Comparison of ENCODE assay signal across 13 cellular contexts in genomic region chr20:4063631-4064030, GRCh38. TPM values are rescaled to one million over a fixed set of nuclear protein-coding genes. Genes with fewer than 3 reads are reported as not detected.
DNase-seq lines count a peak whose midpoint lies in the region; ATAC-seq, FAIRE-seq and TF ChIP-seq lines count a peak whose summit lies in the region.
"Had no signal": no experiment of that assay in that cellular context is flagged by ENCODE, and none has a peak within 500 bp of the region (broad histone marks: within the 10 kb centered on the region; RNA-seq: fewer than 3 reads in every experiment).

No MANE protein-coding gene starts in this region.

- no peaks in the 10 kb centered on the region for H3K9me1 ChIP-seq in keratinocyte (ENCODE audit: control insufficient read depth, extremely low read depth, insufficient read depth, low read length)

- TF ChIP-seq RAD21 in HCT116 (IDR thresholded peaks at IDR 0.05; ENCODE audit: low read depth) = no peak

- intact Hi-C loops in HCT116 (cut with micrococcal nuclease) = no loop called here
- intact Hi-C loops in stomach (cut with DNase I; ENCODE audit: low total_unique reads) = no loop called here

- no peaks in the 10 kb centered on the region for H3K27me3 ChIP-seq in HCT116 (ENCODE audit: insufficient read depth, low read length)
- no peaks in the 10 kb centered on the region for H3K27me3 ChIP-seq in astrocyte (ENCODE audit: insufficient read depth, low read length)
- no peaks in the 10 kb centered on the region for H3K27me3 ChIP-seq in keratinocyte (ENCODE audit: control insufficient read depth, extremely low read depth, insufficient read depth, low read length)
- no peaks in the 10 kb centered on the region for H3K27me3 ChIP-seq in stomach

- no peak for FAIRE-seq in astrocyte (lab: Jason Lieb, UNC)
- FAIRE-seq in keratinocyte (lab: Jason Lieb, UNC) = no peak

- H3K27me3 Mint-ChIP-seq in astrocyte (ENCODE audit: low read depth, unreplicated experiment) = peaks cover 3% of the 10 kb centered on the region

- no peak overlapping the region for H3K27ac Mint-ChIP-seq in astrocyte (ENCODE audit: unreplicated experiment)

- dilution Hi-C loops in keratinocyte (cut with MboI; ENCODE audit: extremely low pct_ligation_motif_present, low sequenced_read_pairs) = no loop called here

- no peak overlapping the region for H3K27ac ChIP-seq in HCT116 (ENCODE audit: low read depth, low read length)
- peak overlapping the region; percentile 78 for H3K27ac ChIP-seq in astrocyte (ENCODE audit: low read depth, low read length)
- H3K27ac ChIP-seq in keratinocyte (ENCODE audit: control insufficient read depth, insufficient read depth, low read length) = no peak overlapping the region
- H3K27ac ChIP-seq in stomach = peak overlapping the region; percentile 5 to 88 (median 79)

- H3K9ac ChIP-seq in HCT116 (ENCODE audit: low read length) = no peak overlapping the region
- H3K9ac ChIP-seq in astrocyte (ENCODE audit: low read length) = peak overlapping the region; percentile 57
- no peak overlapping the region for H3K9ac ChIP-seq in keratinocyte (ENCODE audit: control insufficient read depth, extremely low read depth, insufficient read depth, low read length)

- TF ChIP-seq POLR2A in HCT116 (IDR thresholded peaks at IDR 0.05; ENCODE audit: borderline replicate concordance, extremely low read depth, insufficient read depth, insufficient read length) = no peak
- no peak for TF ChIP-seq POLR2A in stomach (IDR thresholded peaks at IDR 0.05)

- BruUV-seq in HCT116 (replicated peaks; lab: Mats Ljungman, UMichigan) = no TSS peak

- no peaks in the 10 kb centered on the region for H3K9me2 ChIP-seq in HCT116 (ENCODE audit: insufficient read depth)

- ATAC-seq in HCT116 (no peak), HG02798 (IDR thresholded peaks at IDR 0.05; ENCODE audit: poor library complexity, unreplicated experiment) (no peak), GM18861 (IDR thresholded peaks at IDR 0.05; ENCODE audit: unreplicated experiment) (no peak)

- CTCF ChIA-PET in HCT116 (lab: Charles Lee) = no interaction called here

- H3K4me3 ChIP-seq in HCT116 (replicated peaks in 1 of 2; ENCODE audit: low read depth in 1 of 2, low read length in 2 of 2) = no peak overlapping the region
- no peak overlapping the region for H3K4me3 ChIP-seq in astrocyte (ENCODE audit: insufficient read depth, low read depth, low read length)
- no peak overlapping the region for H3K4me3 ChIP-seq in keratinocyte (ENCODE audit: control insufficient read depth in 2 of 3, extremely low read depth in 1 of 3, insufficient read depth in 2 of 3, low read depth in 1 of 3, low read length in 3 of 3)
- no peak overlapping the region for H3K4me3 ChIP-seq in stomach

- H3K9me3 Mint-ChIP-seq in astrocyte (ENCODE audit: unreplicated experiment) = peaks cover 11% of the 10 kb centered on the region
- H3K9me3 Mint-ChIP-seq: H9 had no signal

- H3K9me3 ChIP-seq in HCT116 (ENCODE audit: control insufficient read depth in 1 of 2, insufficient read depth in 1 of 2, low read depth in 1 of 2, low read length in 2 of 2) = no peaks in the 10 kb centered on the region
- no peaks in the 10 kb centered on the region for H3K9me3 ChIP-seq in astrocyte (ENCODE audit: insufficient read depth, low read depth, low read length)
- no peaks in the 10 kb centered on the region for H3K9me3 ChIP-seq in keratinocyte (ENCODE audit: control insufficient read depth, low read depth, low read length)
- no peaks in the 10 kb centered on the region for H3K9me3 ChIP-seq in stomach

- TF ChIP-seq CTCF in HCT116 (IDR thresholded peaks at IDR 0.05 in 2 of 3, conservative IDR thresholded peaks at IDR 0.05 in 1 of 3; ENCODE audit: borderline replicate concordance in 1 of 3, insufficient read depth in 1 of 3, low read depth in 2 of 3, low read length in 2 of 3) = no peak
- no peak for TF ChIP-seq CTCF in astrocyte (IDR thresholded peaks at IDR 0.05; ENCODE audit: insufficient read depth, low read depth, low read length)
- TF ChIP-seq CTCF in keratinocyte (optimal IDR thresholded peaks at IDR 0.05 in 1 of 3, IDR thresholded peaks at IDR 0.05 in 1 of 3, conservative IDR thresholded peaks at IDR 0.05 in 1 of 3; ENCODE audit: extremely low read depth in 1 of 3, insufficient read depth in 2 of 3, low read length in 3 of 3) = no peak
- TF ChIP-seq CTCF in stomach (IDR thresholded peaks at IDR 0.05) = no peak

- 78 to 86% (median 83%) methylated on average over 5 of the region's 5 CpGs for WGBS in stomach, 5 donors

- no peaks in the 10 kb centered on the region for H4K20me1 ChIP-seq in HCT116 (ENCODE audit: insufficient read depth)
- H4K20me1 ChIP-seq in astrocyte (ENCODE audit: insufficient read depth, low read length) = no peaks in the 10 kb centered on the region
- H4K20me1 ChIP-seq in keratinocyte (ENCODE audit: control insufficient read depth, extremely low read depth, insufficient read depth, low read length) = no peaks in the 10 kb centered on the region

- H3K79me2 ChIP-seq in HCT116 (ENCODE audit: insufficient read depth, low read length) (no peaks in the 10 kb centered on the region), astrocyte (ENCODE audit: insufficient read depth, low read length) (no peaks in the 10 kb centered on the region), keratinocyte (ENCODE audit: control insufficient read depth, insufficient read depth, low read length) (no peaks in the 10 kb centered on the region)

- RAD21 ChIA-PET in HCT116 (lab: Charles Lee; ENCODE audit: low non-redundant PET in 1 of 2, low total read pairs in 2 of 2, uncharacterized antibody in 2 of 2, unreplicated experiment in 2 of 2) = no interaction called here

- no peak for DNase-seq in HCT116 (ENCODE audit: low read depth, low spot score)
- DNase-seq in astrocyte (ENCODE audit: low read depth) = peak; percentile 74
- DNase-seq in keratinocyte (ENCODE audit: low read depth, low spot score) = no peak
- DNase-seq in stomach = no peak
- no peak for DNase-seq in RKO (ENCODE audit: low spot score)
- no peak for DNase-seq in T-helper 9 cell
- DNase-seq: activated CD4-positive, alpha-beta T cell treated with anti-CD3 and anti-CD28 coated beads, Interleukin-2, amount 50 U/mL, for 4 hours; DMS79; naive B cell; NCI-H2029 had no signal

- no peak overlapping the region for H3K4me3 Mint-ChIP-seq in astrocyte (ENCODE audit: unreplicated experiment)

- POLR2A ChIA-PET in HCT116 (lab: Charles Lee) = interaction anchor here (1.2 kb wide), 1 partner anchor 9 kb away, joined by 5 read pairs; no protein-coding TSS in a partner anchor

- H3K36me3 ChIP-seq in HCT116 (ENCODE audit: control insufficient read depth in 1 of 2, insufficient read depth in 2 of 2, low read length in 2 of 2) (no peaks in the 10 kb centered on the region), astrocyte (ENCODE audit: insufficient read depth, low read length) (no peaks in the 10 kb centered on the region), keratinocyte (ENCODE audit: control insufficient read depth in 2 of 2, extremely low read depth in 1 of 2, insufficient read depth in 2 of 2, low read length in 2 of 2) (no peaks in the 10 kb centered on the region), stomach (no peaks in the 10 kb centered on the region)

- H2AFZ ChIP-seq in HCT116 (ENCODE audit: low read depth, low read length, poor library complexity, severe bottlenecking) (no peak overlapping the region), astrocyte (ENCODE audit: low read depth, low read length) (peak overlapping the region; percentile 45), keratinocyte (ENCODE audit: control insufficient read depth, low read length) (peak overlapping the region; percentile 31)

- peaks cover 2% of the 10 kb centered on the region for H3K36me3 Mint-ChIP-seq in astrocyte (ENCODE audit: low read depth, unreplicated experiment)
- H3K36me3 Mint-ChIP-seq: naive B cell had no signal

- peaks cover 16% of the 10 kb centered on the region for H3K4me1 Mint-ChIP-seq in astrocyte (ENCODE audit: low read depth, unreplicated experiment)

- H3K4me1 ChIP-seq in HCT116 (ENCODE audit: control insufficient read depth in 1 of 2, insufficient read depth in 2 of 2, low read length in 2 of 2) = peaks cover 7 to 28% of the 10 kb centered on the region in 2 experiments; a peak in 3 of 4 replicates
- H3K4me1 ChIP-seq in astrocyte (ENCODE audit: insufficient read depth, low read length) = peaks cover 46% of the 10 kb centered on the region
- peaks cover 33% of the 10 kb centered on the region for H3K4me1 ChIP-seq in keratinocyte (ENCODE audit: control insufficient read depth, extremely low read depth, insufficient read depth, low read length)
- H3K4me1 ChIP-seq in stomach = peaks cover 13 to 74% (median 39%) of the 10 kb centered on the region in 4 donors

- TF ChIP-seq EP300 in stomach (IDR thresholded peaks at IDR 0.05) = no peak

- H3K4me2 ChIP-seq in HCT116 (ENCODE audit: low read length) (no peak overlapping the region), astrocyte (ENCODE audit: low read length) (peak overlapping the region; percentile 78), keratinocyte (ENCODE audit: control insufficient read depth, extremely low read depth, insufficient read depth, low read depth, low read length) (no peak overlapping the region)

RNA-seq across cellular contexts. Expression of gene RNF24, which starts 48.3 kb away (rescaled TPM):
- total RNA-seq in HCT116 (2021; ENCODE audit: unreplicated experiment) = 8.6 TPM
- 5.1 and 6.4 TPM in 2 replicates for polyA plus RNA-seq in HCT116 (2012)
- 17.4 and 19.0 TPM in 2 replicates for total RNA-seq in astrocyte
- polyA plus RNA-seq in keratinocyte = 3.9 to 7.8 TPM (median 5.5 TPM) in 3 replicates
- polyA plus RNA-seq in keratinocyte (2011; ENCODE audit: low read depth) = 2.0 TPM
- 5.9 and 6.7 TPM in 2 replicates for polyA plus RNA-seq in keratinocyte (2011; cell fraction: cytosol; rRNA removed)
- 8.1 and 10.0 TPM in 2 replicates for polyA plus RNA-seq in keratinocyte (2011; cell fraction: nucleus; rRNA removed)
- 8.4 and 9.9 TPM in 2 replicates for polyA plus RNA-seq in keratinocyte (2012; ENCODE audit: low replicate concordance)
- 4.0 to 9.7 TPM (median 6.9 TPM) in 3 replicates for polyA minus RNA-seq in keratinocyte
- 5.6 TPM for polyA minus RNA-seq in keratinocyte (2011; cell fraction: cytosol; rRNA and poly(A)+ RNA removed)
- polyA minus RNA-seq in keratinocyte (2011; cell fraction: nucleus; rRNA and poly(A)+ RNA removed) = 5.9 and 10.4 TPM in 2 replicates
- 10 to 100 TPM in 2 of 5 donors, 1 to 10 TPM in 3; 1.3 to 12.2 (median 7.2) TPM for total RNA-seq in stomach
- 1 to 10 TPM; 2.2 to 3.7 (median 2.3) TPM for polyA plus RNA-seq in stomach

Comparison
In these comparisons a context has a peak if more than half of its experiments do, and no peak if none do; other contexts are left out.
1. H3K27ac ChIP-seq: peak in astrocyte (single experiment) and stomach (5 of 5); none in HCT116 (single experiment) and keratinocyte (single experiment).